ENCODE assay signal across 23 cellular contexts in genomic region chr1:199847021-199847420, GRCh38.
"Had no signal": no experiment of that assay in that cellular context is flagged by ENCODE, and none has a peak within 500 bp of the region (broad histone marks: within the 10 kb centered on the region; RNA-seq: fewer than 3 reads in every experiment).

No MANE protein-coding gene starts in this region.

- H3K9me3 ChIP-seq: colonic mucosa, esophagus muscularis mucosa, esophagus squamous epithelium, gastrocnemius medialis, gastroesophageal sphincter, heart left ventricle had no signal

- H3K4me3 Mint-ChIP-seq: dendritic cell treated with granulocyte-macrophage colony-stimulating factor and Interleukin-4, amounts not matched to agents 40 ng/mL and 50 ng/mL, for 4 days; effector memory CD8-positive, alpha-beta T cell; endodermal cell had no signal

- H3K4me1 Mint-ChIP-seq: endodermal cell had no signal

- H3K4me3 ChIP-seq: colonic mucosa, coronary artery, dorsolateral prefrontal cortex, esophagus muscularis mucosa, esophagus squamous epithelium, gastrocnemius medialis, gastroesophageal sphincter, heart left ventricle had no signal

- H3K27me3 Mint-ChIP-seq: dendritic cell treated with granulocyte-macrophage colony-stimulating factor and Interleukin-4, amounts not matched to agents 40 ng/mL and 50 ng/mL, for 4 days had no signal

- DNase-seq: colonic mucosa; cortex of kidney; dermis blood vessel endothelial cell; dorsolateral prefrontal cortex; effector CD4-positive, alpha-beta T cell; effector CD8-positive, alpha-beta T cell; effector memory CD4-positive, alpha-beta T cell; effector memory CD8-positive, alpha-beta T cell; endodermal cell; erythroblast; esophagus squamous epithelium; foreskin fibroblast; foreskin keratinocyte; foreskin melanocyte; gastrocnemius medialis; glutamatergic neuron; head of caudate nucleus; heart left ventricle had no signal

- H3K9me3 Mint-ChIP-seq: dendritic cell treated with granulocyte-macrophage colony-stimulating factor and Interleukin-4, amounts not matched to agents 40 ng/mL and 50 ng/mL, for 4 days; effector memory CD8-positive, alpha-beta T cell; endodermal cell had no signal

- H3K27me3 ChIP-seq: colonic mucosa, dorsolateral prefrontal cortex, esophagus muscularis mucosa, esophagus squamous epithelium, foreskin keratinocyte, gastrocnemius medialis, gastroesophageal sphincter, heart left ventricle had no signal

- H3K4me1 ChIP-seq: colonic mucosa, esophagus muscularis mucosa, esophagus squamous epithelium, foreskin keratinocyte, gastrocnemius medialis, gastroesophageal sphincter, heart left ventricle had no signal

- H3K27ac ChIP-seq: colonic mucosa, coronary artery, dorsolateral prefrontal cortex, epithelial cell of prostate, esophagus muscularis mucosa, esophagus squamous epithelium, foreskin keratinocyte, gastrocnemius medialis, gastroesophageal sphincter, heart left ventricle had no signal

- H3K27ac Mint-ChIP-seq: dendritic cell treated with granulocyte-macrophage colony-stimulating factor and Interleukin-4, amounts not matched to agents 40 ng/mL and 50 ng/mL, for 4 days; effector memory CD8-positive, alpha-beta T cell; endodermal cell had no signal

- H3K36me3 ChIP-seq: colonic mucosa, esophagus muscularis mucosa, esophagus squamous epithelium, gastrocnemius medialis, gastroesophageal sphincter, heart left ventricle had no signal
